Comparison of ENCODE assay signal across 7 cellular contexts in genomic region chr7:54757711-54758110, GRCh38. TPM values are rescaled to one million over a fixed set of nuclear protein-coding genes. Genes with fewer than 3 reads are reported as not detected.
DNase-seq lines count a peak whose midpoint lies in the region; ATAC-seq and TF ChIP-seq lines count a peak whose summit lies in the region.

No MANE protein-coding gene starts in this region.

- TF ChIP-seq CTCF in HFF-Myc (IDR thresholded peaks at IDR 0.05; ENCODE audit: low read depth, low read length, missing control alignments) = no peak
- TF ChIP-seq CTCF in activated B cell treated with CpG ODN at 0.5 μM for 24 hours (IDR thresholded peaks at IDR 0.05) = no peak
- no peak for TF ChIP-seq CTCF in hepatocyte (IDR thresholded peaks at IDR 0.05; ENCODE audit: poor library complexity)

- no peak for ATAC-seq in activated B cell treated with CpG ODN at 0.5 μM for 24 hours (ENCODE audit: low read depth)
- ATAC-seq in stimulated activated naive B cell treated with anti-CD40 and anti-IgM and Interleukin-4, amounts not matched to agents 10 μg/mL and 1 μg/mL and 100 μg/mL, for 72 hours (replicated peaks) = no peak

- peak overlapping the region; percentile 98 for H3K4me3 Mint-ChIP-seq in activated B cell treated with CpG ODN at 0.5 μM for 24 hours
- H3K4me3 Mint-ChIP-seq in stimulated activated naive B cell treated with anti-CD40 and anti-IgM and Interleukin-4, amounts not matched to agents 10 μg/mL and 1 μg/mL and 100 μg/mL, for 72 hours = peak overlapping the region; percentile 98 to 99

- H3K4me3 ChIP-seq in HFF-Myc (replicated peaks; ENCODE audit: low read depth, low read length) (peak overlapping the region; percentile 89), hepatocyte (peak overlapping the region; percentile 75)

- H3K79me2 ChIP-seq in hepatocyte = peaks cover 59% of the 10 kb centered on the region

- H3K27ac Mint-ChIP-seq in activated B cell treated with CpG ODN at 0.5 μM for 24 hours = no peak overlapping the region
- H3K27ac Mint-ChIP-seq in stimulated activated naive B cell treated with anti-CD40 and anti-IgM and Interleukin-4, amounts not matched to agents 10 μg/mL and 1 μg/mL and 100 μg/mL, for 72 hours = no peak overlapping the region

- H3K4me1 ChIP-seq in hepatocyte (ENCODE audit: insufficient read depth) = peaks cover 9% of the 10 kb centered on the region

- H3K4me1 Mint-ChIP-seq in activated B cell treated with CpG ODN at 0.5 μM for 24 hours = peaks cover 21% of the 10 kb centered on the region
- H3K4me1 Mint-ChIP-seq in stimulated activated naive B cell treated with anti-CD40 and anti-IgM and Interleukin-4, amounts not matched to agents 10 μg/mL and 1 μg/mL and 100 μg/mL, for 72 hours = peaks cover 8 to 23% of the 10 kb centered on the region in 2 donors

- 55% methylated on average over 6 of the region's 6 CpGs for WGBS in hepatocyte (ENCODE audit: low lambda C conversion rate, missing lambda C conversion rate)

- intact Hi-C loops in activated B cell treated with CpG ODN at 0.5 μM for 24 hours (cut with micrococcal nuclease) (loop anchor here (5.0 kb wide), 2 partner anchors 330 to 1195 kb away; partner anchors contain the start of gene MRPS17), posterior vena cava (cut with DNase I) (no loop called here)

- POLR2A ChIA-PET in activated B cell treated with CpG ODN at 0.5 μM for 24 hours (lab: Charles Lee) = interaction anchor here (2.4 to 3.7 kb wide), 2 partner anchors 609 to 1349 kb away, joined by 9 to 34 read pairs; partner anchors contain the start of genes CHCHD2 and LANCL2

- no peak for DNase-seq in HFF-Myc (ENCODE audit: extremely low read depth, low read depth)
- DNase-seq in activated B cell treated with CpG ODN at 0.5 μM for 24 hours = no peak
- no peak for DNase-seq in hepatocyte (ENCODE audit: low spot score)
- DNase-seq in stimulated activated naive B cell treated with anti-CD40 and anti-IgM and Interleukin-4, amounts not matched to agents 10 μg/mL and 1 μg/mL and 100 μg/mL, for 72 hours = no peak
- DNase-seq in dermis blood vessel endothelial cell = no peak
- DNase-seq in posterior vena cava (ENCODE audit: low spot score) = no peak
- no peak for DNase-seq in NCI-H748 (lab: John Stamatoyannopoulos, UW; ENCODE audit: unreplicated experiment)

- no peaks in the 10 kb centered on the region for H3K36me3 ChIP-seq in hepatocyte (replicated peaks; ENCODE audit: insufficient read depth, low read depth)

- peaks cover 55% of the 10 kb centered on the region for H4K20me1 ChIP-seq in hepatocyte (ENCODE audit: insufficient read depth, poor library complexity, severe bottlenecking)

- no peak overlapping the region for H2AFZ ChIP-seq in hepatocyte

- peaks cover 39% of the 10 kb centered on the region for H3K36me3 Mint-ChIP-seq in activated B cell treated with CpG ODN at 0.5 μM for 24 hours (ENCODE audit: low read depth)
- peaks cover 5 to 13% of the 10 kb centered on the region in 2 donors for H3K36me3 Mint-ChIP-seq in stimulated activated naive B cell treated with anti-CD40 and anti-IgM and Interleukin-4, amounts not matched to agents 10 μg/mL and 1 μg/mL and 100 μg/mL, for 72 hours

- H3K27me3 ChIP-seq in hepatocyte = no peaks in the 10 kb centered on the region

- peak overlapping the region; percentile 89 for H3K27ac ChIP-seq in hepatocyte

- H3K4me2 ChIP-seq in hepatocyte = peak overlapping the region; percentile 96

- H3K27me3 Mint-ChIP-seq in activated B cell treated with CpG ODN at 0.5 μM for 24 hours = no peaks in the 10 kb centered on the region
- H3K27me3 Mint-ChIP-seq in stimulated activated naive B cell treated with anti-CD40 and anti-IgM and Interleukin-4, amounts not matched to agents 10 μg/mL and 1 μg/mL and 100 μg/mL, for 72 hours = no peaks in the 10 kb centered on the region

- no peaks in the 10 kb centered on the region for H3K9me3 Mint-ChIP-seq in activated B cell treated with CpG ODN at 0.5 μM for 24 hours
- H3K9me3 Mint-ChIP-seq in stimulated activated naive B cell treated with anti-CD40 and anti-IgM and Interleukin-4, amounts not matched to agents 10 μg/mL and 1 μg/mL and 100 μg/mL, for 72 hours = no peaks in the 10 kb centered on the region

- no peaks in the 10 kb centered on the region for H3K9me3 ChIP-seq in hepatocyte (ENCODE audit: low read depth)

- no peaks in the 10 kb centered on the region for H3K9me2 ChIP-seq in hepatocyte (replicated peaks; ENCODE audit: insufficient read depth)

- CTCF ChIA-PET in activated B cell treated with CpG ODN at 0.5 μM for 24 hours (lab: Charles Lee) = interaction anchor here (3.0 to 3.7 kb wide), 2 partner anchors 16 to 498 kb away, joined by 20 to 24 read pairs; no protein-coding TSS in a partner anchor

RNA-seq across cellular contexts. Expression of gene SEC61G, which starts 1.3 kb away (rescaled TPM):
- total RNA-seq in activated B cell treated with CpG ODN at 0.5 μM for 24 hours (57.3 and 65.8 TPM in 2 replicates), hepatocyte (1,101 and 1,370 TPM in 2 replicates), dermis blood vessel endothelial cell (162 and 618 TPM in 2 replicates), posterior vena cava (10 to 100 TPM; 86.4 to 97.0 TPM)
- 444 and 460 TPM in 2 replicates for polyA plus RNA-seq in hepatocyte
